ENCODE assay signal across 8 cellular contexts in the genomic region with DNA sequence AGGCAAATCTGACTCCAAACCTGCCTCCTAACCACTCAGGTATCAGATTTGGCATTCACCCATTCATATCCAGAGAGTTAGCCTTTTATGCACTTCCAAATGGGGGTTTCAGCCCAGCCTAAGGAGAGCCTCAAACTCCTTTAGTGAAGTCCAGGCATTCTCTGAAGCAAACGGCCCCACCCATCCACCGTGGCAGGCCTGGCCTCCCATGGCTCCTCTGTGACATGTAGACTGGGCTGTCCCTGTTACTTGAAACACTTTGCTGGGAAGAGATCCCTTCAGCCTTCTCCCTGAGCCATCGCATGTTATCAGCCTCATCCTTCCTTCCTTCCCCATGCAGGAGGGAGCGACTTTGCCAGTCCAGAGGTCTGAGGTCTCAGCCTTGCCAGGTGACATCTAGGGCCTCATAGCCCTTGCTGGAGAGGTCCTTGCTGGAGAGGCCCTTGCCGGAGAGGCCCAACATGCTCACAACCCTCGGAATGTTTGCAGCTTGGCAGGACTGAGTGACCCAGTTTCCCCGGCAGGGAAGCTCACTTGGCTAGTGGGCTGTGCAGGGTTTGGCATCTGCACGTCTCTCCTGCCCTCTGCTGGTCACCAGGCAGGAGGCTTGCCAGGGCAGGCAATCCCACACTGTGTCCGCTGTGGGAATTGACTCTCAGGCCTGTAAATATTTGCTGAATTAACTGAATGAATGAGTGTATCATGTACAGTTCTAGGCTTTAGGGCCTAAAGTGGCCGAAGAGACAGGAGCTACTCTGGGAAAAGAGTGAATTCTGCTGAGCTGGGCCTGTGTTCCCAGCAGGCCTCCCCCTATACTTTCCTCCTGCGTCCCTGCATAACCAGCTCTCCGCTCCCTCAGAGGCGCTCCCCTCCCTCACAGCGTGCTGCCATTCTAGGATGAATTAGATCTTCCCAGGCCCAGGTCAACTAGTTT. TPM values are rescaled to one million over a fixed set of nuclear protein-coding genes. Genes with fewer than 3 reads are reported as not detected.
DNase-seq lines count a peak whose midpoint lies in the region; ATAC-seq and TF ChIP-seq lines count a peak whose summit lies in the region.

No MANE protein-coding gene starts in this region.

- H3K4me3 Mint-ChIP-seq in Caco-2 (ENCODE audit: unreplicated experiment) = no peak overlapping the region

- no TSS peak for BruUV-seq in Caco-2 (replicated peaks; lab: Mats Ljungman, UMichigan)

- no peak overlapping the region for H2BK15ac ChIP-seq in mesenchymal stem cell (ENCODE audit: low read depth, poor library complexity, severe bottlenecking)

- intact Hi-C loops in Caco-2 (cut with micrococcal nuclease; ENCODE audit: unreplicated experiment) = loop anchor here (1.0 to 2.0 kb wide), 4 partner anchors 58 to 184 kb away; no protein-coding TSS in a partner anchor

- H3K4me1 ChIP-seq in Caco-2 (no peaks in the 10 kb centered on the region), endocrine pancreas (ENCODE audit: control insufficient read depth, insufficient read depth, low read length) (no peaks in the 10 kb centered on the region), mesenchymal stem cell (ENCODE audit: control insufficient read depth, insufficient read depth, low read depth, low read length) (no peaks in the 10 kb centered on the region)

- DNase-seq in Caco-2 (peak; percentile 67 to 74), NCI-H82 (lab: John Stamatoyannopoulos, UW) (peak; percentile 85), mesenchymal stem cell (peak; percentile 72)
- peak; percentile 18 to 44 (median 34) for DNase-seq in activated CD8-positive, alpha-beta memory T cell treated with anti-CD3 and anti-CD28 coated beads for 48 hours (ENCODE audit: low read depth in 2 of 3, low spot score in 2 of 3)
- peak; percentile 49 to 50 for DNase-seq in stimulated activated CD8-positive, alpha-beta memory T cell treated with anti-CD3 and anti-CD28 coated beads, Interleukin-15, amount 100 ng/mL, for 48 hours (ENCODE audit: low read depth in 2 of 2)

- TF ChIP-seq CTCF in Caco-2 (IDR thresholded peaks at IDR 0.05; ENCODE audit: insufficient read depth in 1 of 2, low read depth in 1 of 2, low read length in 1 of 2, severe bottlenecking in 1 of 2, unreplicated experiment in 1 of 2) = peak; percentile 68 to 87

- CTCF ChIA-PET in Caco-2 (lab: Charles Lee) = interaction anchor here (0.6 to 3.2 kb wide), 17 partner anchors 11 to 183 kb away, joined by 3 to 89 read pairs (median 6); a partner anchor contains a TSS

- H3K27ac Mint-ChIP-seq in Caco-2 (ENCODE audit: unreplicated experiment) = no peak overlapping the region

- peak overlapping the region; percentile 17 for H3K9ac ChIP-seq in endocrine pancreas (ENCODE audit: control insufficient read depth, insufficient read depth, low read length)
- peak overlapping the region; percentile 66 for H3K9ac ChIP-seq in mesenchymal stem cell (ENCODE audit: low read length)

- H3K9me3 ChIP-seq in Caco-2 = no peaks in the 10 kb centered on the region
- no peaks in the 10 kb centered on the region for H3K9me3 ChIP-seq in endocrine pancreas (ENCODE audit: control insufficient read depth, low read length)
- no peaks in the 10 kb centered on the region for H3K9me3 ChIP-seq in mesenchymal stem cell (ENCODE audit: control insufficient read depth, low read length)

- H3K4me3 ChIP-seq in Caco-2 (ENCODE audit: low read depth, low read length) (no peak overlapping the region), endocrine pancreas (ENCODE audit: control insufficient read depth, insufficient read depth, low read length) (no peak overlapping the region), mesenchymal stem cell (ENCODE audit: insufficient read depth in 1 of 2, low read depth in 1 of 2, low read length in 2 of 2) (no peak overlapping the region)

- H3K4me2 ChIP-seq in mesenchymal stem cell (ENCODE audit: low read length, poor library complexity, severe bottlenecking) = no peak overlapping the region

- no peak overlapping the region for H4K91ac ChIP-seq in mesenchymal stem cell (ENCODE audit: low read length)

- WGBS in mesenchymal stem cell = 46% methylated on average over 14 of the region's 14 CpGs

- H3K14ac ChIP-seq in mesenchymal stem cell (ENCODE audit: low read length in 2 of 2) = no peak overlapping the region

- H2BK12ac ChIP-seq in mesenchymal stem cell (ENCODE audit: low read length in 2 of 2) = no peak overlapping the region

- H3K27me3 ChIP-seq in Caco-2 (replicated peaks; ENCODE audit: control insufficient read depth, insufficient read depth, low read length) (no peaks in the 10 kb centered on the region), endocrine pancreas (ENCODE audit: control insufficient read depth, insufficient read depth, low read length) (no peaks in the 10 kb centered on the region), mesenchymal stem cell (ENCODE audit: control insufficient read depth in 1 of 2, insufficient read depth in 1 of 2, low read length in 2 of 2) (peaks cover 0 to 18% of the 10 kb centered on the region in 2 experiments)

- POLR2A ChIA-PET in Caco-2 (lab: Charles Lee) = no interaction called here

- H3K36me3 ChIP-seq in Caco-2 (ENCODE audit: control insufficient read depth, insufficient read depth, low read length) (no peaks in the 10 kb centered on the region), endocrine pancreas (ENCODE audit: control insufficient read depth, insufficient read depth, low read length) (no peaks in the 10 kb centered on the region), mesenchymal stem cell (ENCODE audit: control insufficient read depth in 1 of 2, insufficient read depth in 2 of 2, low read depth in 1 of 2, low read length in 2 of 2) (no peaks in the 10 kb centered on the region)

- H3K36me3 Mint-ChIP-seq in Caco-2 (ENCODE audit: insufficient read depth, unreplicated experiment) = no peaks in the 10 kb centered on the region

- no peak overlapping the region for H3K4ac ChIP-seq in mesenchymal stem cell (ENCODE audit: low read depth in 1 of 2, low read length in 2 of 2)

- H3K27me3 Mint-ChIP-seq in Caco-2 (ENCODE audit: insufficient read depth, unreplicated experiment) = no peaks in the 10 kb centered on the region

- no peak overlapping the region for H2BK5ac ChIP-seq in mesenchymal stem cell (ENCODE audit: low read depth, low read length, poor library complexity, severe bottlenecking)

- H2BK120ac ChIP-seq in mesenchymal stem cell (ENCODE audit: low read depth, low read length) = no peak overlapping the region

- ATAC-seq in HG03045 (IDR thresholded peaks at IDR 0.05; ENCODE audit: unreplicated experiment) = peak; percentile 50
- no peak for ATAC-seq in GM21515 (IDR thresholded peaks at IDR 0.05; ENCODE audit: unreplicated experiment)

- H3K79me1 ChIP-seq in mesenchymal stem cell (replicated peaks; ENCODE audit: low read length, poor library complexity, severe bottlenecking) = no peaks in the 10 kb centered on the region

- no peaks in the 10 kb centered on the region for H3K9me3 Mint-ChIP-seq in Caco-2 (ENCODE audit: unreplicated experiment)

- no peaks in the 10 kb centered on the region for H3K4me1 Mint-ChIP-seq in Caco-2 (ENCODE audit: low read depth, unreplicated experiment)

- no peak overlapping the region for H4K8ac ChIP-seq in mesenchymal stem cell (ENCODE audit: low read length)

- H3K27ac ChIP-seq in mesenchymal stem cell (ENCODE audit: low read length, poor library complexity, severe bottlenecking) = no peak overlapping the region

- no peak overlapping the region for H3K23ac ChIP-seq in mesenchymal stem cell (ENCODE audit: low read length in 2 of 2)

- H2AK5ac ChIP-seq in mesenchymal stem cell (ENCODE audit: low read length, severe bottlenecking) = no peak overlapping the region

- H2AFZ ChIP-seq in mesenchymal stem cell (ENCODE audit: low read depth, low read length) = no peak overlapping the region

- no peak overlapping the region for H3K18ac ChIP-seq in mesenchymal stem cell (ENCODE audit: low read depth in 1 of 2, low read length in 2 of 2)

RNA-seq across cellular contexts. Expression of a gene that starts 26.7 kb away (rescaled TPM):
- 34.3 and 36.1 TPM in 2 replicates for total RNA-seq in Caco-2 (2022)
- polyA plus RNA-seq in mesenchymal stem cell (2013, experiment 1 of 2) = 5.2 TPM
- polyA plus RNA-seq in mesenchymal stem cell (2013, experiment 2 of 2) = 4.8 TPM

Comparison
In these comparisons a context has a peak if more than half of its experiments do, and no peak if none do; other contexts are left out.
1. DNase-seq: peak in every context shown above with its lines; median percentile 85 in NCI-H82; 72 in mesenchymal stem cell; 70 in Caco-2; 50 in stimulated activated CD8-positive, alpha-beta memory T cell treated with anti-CD3 and anti-CD28 coated beads, Interleukin-15, amount 100 ng/mL, for 48 hours; 34 in activated CD8-positive, alpha-beta memory T cell treated with anti-CD3 and anti-CD28 coated beads for 48 hours.